ENCODE assay signal across 13 cellular contexts in the genomic region with DNA sequence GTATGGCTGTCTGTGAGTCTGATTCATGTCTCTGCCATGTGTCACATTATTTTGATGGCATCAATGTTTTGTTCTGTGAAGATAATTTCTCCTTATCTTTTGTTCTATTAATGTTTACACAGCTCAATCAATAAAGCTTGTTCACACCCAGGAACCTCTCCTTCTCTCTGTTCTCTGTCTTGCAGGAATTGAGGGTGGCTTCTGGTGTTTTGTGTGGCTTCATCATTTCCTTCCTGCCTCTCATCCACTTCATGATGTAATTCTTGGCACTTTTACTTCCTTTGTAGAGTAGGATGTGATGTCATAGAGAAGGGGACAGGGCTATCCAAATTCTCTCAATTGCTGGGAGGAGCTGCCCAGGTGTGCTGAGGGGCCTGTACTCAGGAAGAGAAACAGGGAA. TPM values are rescaled to one million over a fixed set of nuclear protein-coding genes. Genes with fewer than 3 reads are reported as not detected.
"Had no signal": no experiment of that assay in that cellular context is flagged by ENCODE, and none has a peak within 500 bp of the region (broad histone marks: within the 10 kb centered on the region; RNA-seq: fewer than 3 reads in every experiment).

No MANE protein-coding gene starts in this region.

- H3K27ac ChIP-seq: adrenal gland, colonic mucosa, gastrocnemius medialis, parathyroid adenoma, skin epidermis, thyroid gland had no signal

- H3K4me1 ChIP-seq: adrenal gland, colonic mucosa, gastrocnemius medialis, parathyroid adenoma had no signal

- ATAC-seq: activated T-helper 17 cell treated with anti-CD3 and anti-CD28 coated beads, Interleukin-2, amount 50 U/mL, for 72 hours; gastrocnemius medialis; left ventricle myocardium superior; WTC11 had no signal

- H3K4me3 ChIP-seq: adrenal gland, colonic mucosa, gastrocnemius medialis, skin epidermis, thyroid gland had no signal

- DNase-seq: activated CD4-positive, alpha-beta T cell treated with anti-CD3 and anti-CD28 coated beads for 48 hours; activated naive CD4-positive, alpha-beta T cell treated with anti-CD3 and anti-CD28 coated beads, Interleukin-2, amount 50 U/mL, for 16 hours; adrenal gland; caudate nucleus; colonic mucosa; gastrocnemius medialis; left ventricle myocardium superior; retina; thyroid gland had no signal

- H3K36me3 ChIP-seq: adrenal gland, colonic mucosa, gastrocnemius medialis, thyroid gland had no signal

- H3K27me3 ChIP-seq: adrenal gland, colonic mucosa, gastrocnemius medialis, thyroid gland had no signal

- H3K9me3 ChIP-seq: adrenal gland, colonic mucosa, gastrocnemius medialis, thyroid gland had no signal

RNA-seq across cellular contexts. Expression of a gene that starts 27.2 kb away (rescaled TPM):
- total RNA-seq: activated T-helper 17 cell treated with anti-CD3 and anti-CD28 coated beads, Interleukin-2, amount 50 U/mL, for 72 hours had no signal
